In genomic region chr1:15433471-15433870, GRCh38 we compare ENCODE assay signal across 1 cellular context.
TF ChIP-seq lines count a peak whose summit lies in the region.

No MANE protein-coding gene starts in this region.

TF ChIP-seq in GM12878, 131 proteins besides CTCF, POLR2A, EP300 and RAD21:
- no peak for TF ChIP-seq JUND (IDR thresholded peaks at IDR 0.05; ENCODE audit: low read depth, low read length)
- TF ChIP-seq, protein P1, sequence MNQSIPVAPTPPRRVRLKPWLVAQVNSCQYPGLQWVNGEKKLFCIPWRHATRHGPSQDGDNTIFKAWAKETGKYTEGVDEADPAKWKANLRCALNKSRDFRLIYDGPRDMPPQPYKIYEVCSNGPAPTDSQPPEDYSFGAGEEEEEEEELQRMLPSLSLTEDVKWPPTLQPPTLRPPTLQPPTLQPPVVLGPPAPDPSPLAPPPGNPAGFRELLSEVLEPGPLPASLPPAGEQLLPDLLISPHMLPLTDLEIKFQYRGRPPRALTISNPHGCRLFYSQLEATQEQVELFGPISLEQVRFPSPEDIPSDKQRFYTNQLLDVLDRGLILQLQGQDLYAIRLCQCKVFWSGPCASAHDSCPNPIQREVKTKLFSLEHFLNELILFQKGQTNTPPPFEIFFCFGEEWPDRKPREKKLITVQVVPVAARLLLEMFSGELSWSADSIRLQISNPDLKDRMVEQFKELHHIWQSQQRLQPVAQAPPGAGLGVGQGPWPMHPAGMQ (IDR thresholded peaks at IDR 0.05; ENCODE audit: borderline replicate concordance): no peak
- TF ChIP-seq MEF2B (IDR thresholded peaks at IDR 0.05; ENCODE audit: partially characterized antibody, poor library complexity, severe bottlenecking): no peak
- no peak for TF ChIP-seq SMAD5 (IDR thresholded peaks at IDR 0.05; ENCODE audit: low read depth)
- no peak for TF ChIP-seq WRNIP1 (IDR thresholded peaks at IDR 0.05; ENCODE audit: borderline replicate concordance, low read depth, low read length)
- no peak for TF ChIP-seq HSF1 (IDR thresholded peaks at IDR 0.05; ENCODE audit: low read depth, low read length)
- no peak for TF ChIP-seq IKZF1 (conservative IDR thresholded peaks at IDR 0.05)
- TF ChIP-seq ZNF217 (IDR thresholded peaks at IDR 0.05): no peak
- no peak for TF ChIP-seq SKIL (IDR thresholded peaks at IDR 0.05; ENCODE audit: low read depth, poor library complexity, severe bottlenecking)
- no peak for TF ChIP-seq RFX5 (IDR thresholded peaks at IDR 0.05; ENCODE audit: low read depth, low read length)
- TF ChIP-seq CHD4 (IDR thresholded peaks at IDR 0.05): no peak
- no peak for TF ChIP-seq CEBPB (IDR thresholded peaks at IDR 0.05; ENCODE audit: borderline replicate concordance in 1 of 2, low read depth in 2 of 2, low read length in 2 of 2)
- no peak for TF ChIP-seq ZNF274 (IDR thresholded peaks at IDR 0.05; ENCODE audit: insufficient read depth, insufficient read length)
- TF ChIP-seq ATF7 (IDR thresholded peaks at IDR 0.05; ENCODE audit: low read depth): no peak
TF ChIP-seq in GM12878: peak in this region for 0.
